ENCODE assay signal across 24 cellular contexts in genomic region chr10:74681917-74682627, GRCh38.
DNase-seq lines count a peak whose midpoint lies in the region; ATAC-seq and TF ChIP-seq lines count a peak whose summit lies in the region.
"Had no signal": no experiment of that assay in that cellular context is flagged by ENCODE, and none has a peak within 500 bp of the region (broad histone marks: within the 10 kb centered on the region; RNA-seq: fewer than 3 reads in every experiment).

No MANE protein-coding gene starts in this region.

- H3K9me3 Mint-ChIP-seq in CD4-positive, alpha-beta memory T cell = peaks cover 0 to 2% (median 0%) of the 10 kb centered on the region in 8 donors

- intact Hi-C loops in CD4-positive, alpha-beta memory T cell (cut with micrococcal nuclease) = no loop called here
- intact Hi-C loops in colonic mucosa (cut with DNase I) (no loop called here), mucosa of descending colon (cut with DNase I, micrococcal nuclease) (no loop called here), left cardiac atrium (cut with DNase I) (no loop called here)

- DNase-seq in CD4-positive, alpha-beta memory T cell = peak in 1 of 5 donors; percentile 0
- DNase-seq in HFF-Myc (ENCODE audit: extremely low read depth, low read depth) (peak; percentile 37), colonic mucosa (no peak), mucosa of descending colon (peak in 1 of 3 donors; percentile 19), NCI-H2227 (lab: John Stamatoyannopoulos, UW; ENCODE audit: unreplicated experiment) (no peak), hepatic stellate cell (ENCODE audit: low spot score) (no peak), left cardiac atrium (no peak)
- DNase-seq: activated CD4-positive, alpha-beta T cell treated with anti-CD3 and anti-CD28 coated beads for 4 hours; activated CD8-positive, alpha-beta memory T cell treated with anti-CD3 and anti-CD28 coated beads, Interleukin-2, amount 50 U/mL, for 4 hours; Calu3; gastrocnemius medialis; Kasumi-1; left ventricle myocardium superior; NCI-H1105; NCI-H526 treated with DMSO at 0.1 percent for 48 hours; ovary; stimulated activated CD4-positive, alpha-beta T cell treated with anti-CD3 and anti-CD28 coated beads, Interleukin-1b, Interleukin-23, amount 100 ng/mL, for 48 hours; T-helper 9 cell had no signal

- H3K27me3 Mint-ChIP-seq in CD4-positive, alpha-beta memory T cell = no peaks in the 10 kb centered on the region

- TF ChIP-seq CTCF in HFF-Myc (IDR thresholded peaks at IDR 0.05; ENCODE audit: low read depth, low read length, missing control alignments) (no peak), colonic mucosa (IDR thresholded peaks at IDR 0.05) (no peak), mucosa of descending colon (IDR thresholded peaks at IDR 0.05) (no peak)

- peaks cover 13% of the 10 kb centered on the region for H3K4me1 ChIP-seq in CD4-positive, alpha-beta memory T cell (ENCODE audit: insufficient read depth, low read length)
- no peaks in the 10 kb centered on the region for H3K4me1 ChIP-seq in colonic mucosa
- peaks cover 12% of the 10 kb centered on the region for H3K4me1 ChIP-seq in mucosa of descending colon (ENCODE audit: low read depth)
- H3K4me1 ChIP-seq: ascending aorta, SJSA1, vagina had no signal

- ATAC-seq in mucosa of descending colon (peak; percentile 98), HG03565 (IDR thresholded peaks at IDR 0.05; ENCODE audit: unreplicated experiment) (no peak), left cardiac atrium (no peak)
- ATAC-seq: gastrocnemius medialis, HCT116, left ventricle myocardium superior, sciatic nerve had no signal

- POLR2A ChIA-PET in CD4-positive, alpha-beta memory T cell (lab: Charles Lee; ENCODE audit: partially characterized antibody) = interaction anchor here (0.6 kb wide), 2 partner anchors 63 to 310 kb away, joined by 3 read pairs; no protein-coding TSS in a partner anchor

- peak overlapping the region in 1 of 2 donors; percentile 51 for H3K9ac ChIP-seq in colonic mucosa (ENCODE audit: low read depth in 2 of 2, low read length in 2 of 2)

- H3K36me3 ChIP-seq in CD4-positive, alpha-beta memory T cell (ENCODE audit: insufficient read depth, low read length) = no peaks in the 10 kb centered on the region
- no peaks in the 10 kb centered on the region for H3K36me3 ChIP-seq in colonic mucosa
- no peaks in the 10 kb centered on the region for H3K36me3 ChIP-seq in mucosa of descending colon (ENCODE audit: low read depth)
- H3K36me3 ChIP-seq: gastrocnemius medialis, ovary, SJSA1, vagina had no signal

- no peak overlapping the region for H3K27ac ChIP-seq in CD4-positive, alpha-beta memory T cell (ENCODE audit: low read depth, low read length)
- H3K27ac ChIP-seq in colonic mucosa = peak overlapping the region; percentile 61
- H3K27ac ChIP-seq: ascending aorta, gastrocnemius medialis, ovary, SJSA1, vagina had no signal

- peak overlapping the region in 6 of 7 donors; percentile 15 to 78 (median 54) for H3K27ac Mint-ChIP-seq in CD4-positive, alpha-beta memory T cell

- H3K36me3 Mint-ChIP-seq in CD4-positive, alpha-beta memory T cell = peaks cover 14 to 34% of the 10 kb centered on the region in 2 donors

- peak overlapping the region in 5 of 8 donors; percentile 1 to 59 (median 24) for H3K4me3 Mint-ChIP-seq in CD4-positive, alpha-beta memory T cell

- H3K4me3 ChIP-seq in CD4-positive, alpha-beta memory T cell (ENCODE audit: low read length in 2 of 2) = no peak overlapping the region
- H3K4me3 ChIP-seq in HFF-Myc (replicated peaks; ENCODE audit: low read depth, low read length) (no peak overlapping the region), colonic mucosa (no peak overlapping the region), mucosa of descending colon (no peak overlapping the region)
- H3K4me3 ChIP-seq: ascending aorta, gastrocnemius medialis, ovary, SJSA1, vagina had no signal

- peaks cover 11 to 20% (median 13%) of the 10 kb centered on the region in 4 donors for H3K4me1 Mint-ChIP-seq in CD4-positive, alpha-beta memory T cell

- no peaks in the 10 kb centered on the region for H3K27me3 ChIP-seq in CD4-positive, alpha-beta memory T cell (ENCODE audit: insufficient read depth, low read length)
- H3K27me3 ChIP-seq in colonic mucosa = no peaks in the 10 kb centered on the region
- H3K27me3 ChIP-seq: ascending aorta, gastrocnemius medialis, ovary, SJSA1, vagina had no signal

- CTCF ChIA-PET in CD4-positive, alpha-beta memory T cell (lab: Charles Lee; ENCODE audit: partially characterized antibody) = interaction anchor here (0.7 to 1.3 kb wide), 4 partner anchors 10 to 163 kb away, joined by 3 to 5 read pairs (median 3); no protein-coding TSS in a partner anchor

- H3K9me3 ChIP-seq in CD4-positive, alpha-beta memory T cell (ENCODE audit: control insufficient read depth in 1 of 2, low read length in 2 of 2) = no peaks in the 10 kb centered on the region
- H3K9me3 ChIP-seq in colonic mucosa (no peaks in the 10 kb centered on the region), mucosa of descending colon (no peaks in the 10 kb centered on the region)
- H3K9me3 ChIP-seq: ascending aorta, gastrocnemius medialis, ovary, SJSA1, vagina had no signal
